ENCODE assay signal across 18 cellular contexts in the genomic region with DNA sequence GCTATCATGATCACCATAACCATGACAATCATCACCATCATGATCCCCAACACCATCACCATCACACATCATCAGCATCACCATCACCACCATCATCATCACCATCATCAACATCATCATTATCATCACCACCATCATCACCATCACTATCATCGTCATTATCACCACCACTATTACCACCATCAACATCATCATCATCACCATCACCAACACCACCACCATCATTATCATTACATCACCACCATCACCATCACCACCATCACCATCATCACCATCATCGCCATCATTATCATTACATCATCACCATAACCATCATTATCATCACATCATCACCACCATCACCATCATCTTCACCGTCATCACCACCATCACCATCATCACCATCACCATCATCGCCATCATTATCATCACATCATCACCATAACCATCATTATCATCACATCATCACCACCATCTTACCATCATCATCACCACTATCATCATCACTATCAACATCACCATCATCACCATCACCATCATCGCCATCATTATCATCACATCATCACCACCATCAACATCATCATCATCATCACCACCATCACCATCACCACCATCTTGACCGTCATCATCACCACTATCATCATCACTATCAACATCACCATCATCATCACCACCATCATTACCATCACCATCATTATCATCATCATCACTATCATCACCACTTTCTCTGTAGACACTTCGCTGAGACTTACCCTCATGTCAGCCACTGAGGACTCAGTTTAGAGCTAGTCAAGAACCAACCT.
DNase-seq lines count a peak whose midpoint lies in the region; ATAC-seq, FAIRE-seq and TF ChIP-seq lines count a peak whose summit lies in the region.
"Had no signal": no experiment of that assay in that cellular context is flagged by ENCODE, and none has a peak within 500 bp of the region (broad histone marks: within the 10 kb centered on the region; RNA-seq: fewer than 3 reads in every experiment).

No MANE protein-coding gene starts in this region.

- TF ChIP-seq CTCF in A549 (IDR thresholded peaks at IDR 0.05) (no peak), fibroblast of lung (conservative IDR thresholded peaks at IDR 0.05 in 1 of 2, IDR thresholded peaks at IDR 0.05 in 1 of 2; ENCODE audit: low read depth in 1 of 2, low read length in 2 of 2) (no peak), sigmoid colon (IDR thresholded peaks at IDR 0.05) (no peak)

- CTCF ChIA-PET in A549 (lab: Yijun Ruan, JAX) = interaction anchor here (1.4 to 1.8 kb wide), 2 partner anchors 22 to 66 kb away, joined by 4 to 5 read pairs; no protein-coding TSS in a partner anchor

- peak overlapping the region; percentile 58 for H3K4me2 ChIP-seq in A549
- peak overlapping the region; percentile 15 for H3K4me2 ChIP-seq in GM23248 (ENCODE audit: unreplicated experiment)
- H3K4me2 ChIP-seq in fibroblast of lung (ENCODE audit: extremely low read depth, insufficient read depth, low read length) = no peak overlapping the region

- H3K4me1 ChIP-seq in A549 (peaks cover 28% of the 10 kb centered on the region), GM23248 (ENCODE audit: insufficient read depth) (peaks cover 22% of the 10 kb centered on the region), SJSA1 (replicated peaks) (peaks cover 47% of the 10 kb centered on the region), fibroblast of lung (ENCODE audit: control insufficient read depth, extremely low read depth, insufficient read depth, low read length) (peaks cover 12% of the 10 kb centered on the region), sigmoid colon (no peaks in the 10 kb centered on the region)

- intact Hi-C loops in sigmoid colon (cut with DNase I) = no loop called here

- DNase-seq in A549 (ENCODE audit: low read depth in 1 of 2, low spot score in 1 of 2) = no peak
- DNase-seq in GM23248 = no peak
- DNase-seq in SJSA1 (ENCODE audit: low read depth in 1 of 2, low spot score in 2 of 2) = no peak
- no peak for DNase-seq in fibroblast of lung (ENCODE audit: low read depth in 2 of 2)
- DNase-seq in sigmoid colon = no peak
- DNase-seq in putamen (ENCODE audit: low spot score) = no peak
- no peak for DNase-seq in NCI-H526 (lab: John Stamatoyannopoulos, UW)
- no peak for DNase-seq in G401 (ENCODE audit: low spot score)
- DNase-seq: AML-193; Calu3; CD4-positive, CD25-positive, alpha-beta regulatory T cell; DMS79; NCI-H1436; NCI-H2081 treated with DMSO at 0.1 percent for 48 hours; NCI-H2227 treated with DMSO at 0.1 percent for 48 hours; NCI-H524 treated with DMSO at 0.1 percent for 48 hours had no signal

- H3K27ac ChIP-seq in A549 (peak overlapping the region; percentile 74 to 81), GM23248 (peak overlapping the region; percentile 91), SJSA1 (peak overlapping the region; percentile 99), fibroblast of lung (ENCODE audit: insufficient read depth, low read length) (peak overlapping the region; percentile 86), sigmoid colon (no peak overlapping the region)

- peak; percentile 90 for FAIRE-seq in A549 (lab: Jason Lieb, UNC)
- FAIRE-seq: A204.1, G401.6 had no signal

- H4K20me1 ChIP-seq in GM23248 (ENCODE audit: insufficient read depth) (no peaks in the 10 kb centered on the region), fibroblast of lung (ENCODE audit: control insufficient read depth, extremely low read depth, insufficient read depth, low read length) (no peaks in the 10 kb centered on the region)

- H3K27me3 ChIP-seq in GM23248 (replicated peaks; ENCODE audit: insufficient read depth) (no peaks in the 10 kb centered on the region), SJSA1 (replicated peaks) (no peaks in the 10 kb centered on the region), fibroblast of lung (ENCODE audit: control insufficient read depth, insufficient read depth, low read length) (no peaks in the 10 kb centered on the region), sigmoid colon (peaks cover 0 to 48% (median 7%) of the 10 kb centered on the region in 3 donors)

- TF ChIP-seq RAD21 in A549 (conservative IDR thresholded peaks at IDR 0.05 in 1 of 2, IDR thresholded peaks at IDR 0.05 in 1 of 2) = no peak

- no peak for TF ChIP-seq EP300 in A549 (IDR thresholded peaks at IDR 0.05)
- no peak for TF ChIP-seq EP300 in sigmoid colon (IDR thresholded peaks at IDR 0.05)

- ATAC-seq in A549 = no peak

- H3K9ac ChIP-seq in GM23248 (no peak overlapping the region), fibroblast of lung (ENCODE audit: insufficient read depth, low read length) (no peak overlapping the region)

- H3K9me3 ChIP-seq in A549 (no peaks in the 10 kb centered on the region), GM23248 (ENCODE audit: low read depth) (no peaks in the 10 kb centered on the region), SJSA1 (replicated peaks) (no peaks in the 10 kb centered on the region; the same call in 1 of the 2 replicates), fibroblast of lung (ENCODE audit: control insufficient read depth, insufficient read depth, low read depth, low read length) (no peaks in the 10 kb centered on the region), sigmoid colon (peaks cover 0 to 2% (median 0%) of the 10 kb centered on the region in 4 donors)

- H2AFZ ChIP-seq in GM23248 (no peak overlapping the region), fibroblast of lung (ENCODE audit: low read length) (no peak overlapping the region)

- H3K4me3 ChIP-seq in A549 (no peak overlapping the region), GM23248 (peak overlapping the region; percentile 36; the same call in 1 of the 2 replicates), SJSA1 (no peak overlapping the region), fibroblast of lung (replicated peaks in 1 of 4; ENCODE audit: control extremely low read depth in 1 of 4, insufficient read depth in 1 of 4, low read depth in 3 of 4, low read length in 4 of 4) (no peak overlapping the region), sigmoid colon (no peak overlapping the region)

- in situ Hi-C loops in GM23248 (cut with MboI) = no loop called here
- in situ Hi-C loops in G401 (cut with HindIII; ENCODE audit: low sequenced_read_pairs) = no loop called here

- 78% methylated on average over 7 of the region's 7 CpGs for WGBS in A549 (ENCODE audit: missing lambda C conversion rate)
- 88% methylated on average over 7 of the region's 7 CpGs for WGBS in GM23248 (ENCODE audit: low coverage in 1 of 2, low lambda C conversion rate in 2 of 2, missing lambda C conversion rate in 2 of 2), 2 experiments
- 93 to 95% methylated on average over 7 of the region's 7 CpGs for WGBS in sigmoid colon, 2 donors

- TF ChIP-seq POLR2A in A549 (IDR thresholded peaks at IDR 0.05; ENCODE audit: low read length) = no peak
- no peak for TF ChIP-seq POLR2A in sigmoid colon (IDR thresholded peaks at IDR 0.05)

- H3K36me3 ChIP-seq in GM23248 (ENCODE audit: low read depth) (no peaks in the 10 kb centered on the region), SJSA1 (no peaks in the 10 kb centered on the region), fibroblast of lung (ENCODE audit: control insufficient read depth, insufficient read depth, low read length) (no peaks in the 10 kb centered on the region), sigmoid colon (no peaks in the 10 kb centered on the region)

- no peaks in the 10 kb centered on the region for H3K79me2 ChIP-seq in GM23248 (ENCODE audit: insufficient read depth)
- no peaks in the 10 kb centered on the region for H3K79me2 ChIP-seq in fibroblast of lung (ENCODE audit: control insufficient read depth, insufficient read depth, low read length)

- 0 out of 2 replicates have a peak, but pooled peaks cover 7% of the 10 kb centered on the region for H3K9me2 ChIP-seq in GM23248 (ENCODE audit: insufficient read depth)

- POLR2A ChIA-PET in A549 (lab: Yijun Ruan, JAX) = interaction anchor here (0.5 to 0.9 kb wide), 2 partner anchors 66 to 287 kb away, joined by 3 to 4 read pairs; no protein-coding TSS in a partner anchor

- H3F3A ChIP-seq in GM23248 (ENCODE audit: insufficient read depth) = peaks cover 24% of the 10 kb centered on the region

TF ChIP-seq in A549, 52 proteins besides CTCF, POLR2A, EP300 and RAD21:
- TF ChIP-seq CBX8 (IDR thresholded peaks at IDR 0.05) (no peak), SMC3 (IDR thresholded peaks at IDR 0.05) (no peak), JUNB (IDR thresholded peaks at IDR 0.05) (no peak), KDM5A (IDR thresholded peaks at IDR 0.05) (no peak), POLR2AphosphoS2 (conservative IDR thresholded peaks at IDR 0.05; ENCODE audit: low read length) (no peak), JUN (IDR thresholded peaks at IDR 0.05) (no peak), ATOH8 (CRISPR knock-in tag; IDR thresholded peaks at IDR 0.05; ENCODE audit: low read depth) (no peak), PBX3 (IDR thresholded peaks at IDR 0.05) (no peak)
TF ChIP-seq in A549: peak in this region for 0.

Comparison
In these comparisons a context has a peak if more than half of its experiments do, and no peak if none do; other contexts are left out.
1. H3K27ac ChIP-seq: peak in A549 (2 of 2), GM23248 (single experiment), SJSA1 (single experiment) and fibroblast of lung (single experiment); none in sigmoid colon (0 of 4).